Comparison of ENCODE assay signal across 11 cellular contexts in genomic region chr1:203311368-203312301, GRCh38. TPM values are rescaled to one million over a fixed set of nuclear protein-coding genes. Genes with fewer than 3 reads are reported as not detected.
A peak's percentile ranks its signal among the peaks of the same experiment; 100 is the strongest.
DNase-seq lines count a peak whose midpoint lies in the region; ATAC-seq, FAIRE-seq and TF ChIP-seq lines count a peak whose summit lies in the region.
"Had no signal": no experiment of that assay in that cellular context is flagged by ENCODE, and none has a peak within 500 bp of the region (broad histone marks: within the 10 kb centered on the region; RNA-seq: fewer than 3 reads in every experiment).

No MANE protein-coding gene starts in this region.

- no peak for DNase-seq in activated naive CD4-positive, alpha-beta T cell treated with anti-CD3 and anti-CD28 coated beads, Interleukin-2, amount 50 U/mL, for 16 hours
- DNase-seq in OCI-M2 (lab: John Stamatoyannopoulos, UW; ENCODE audit: unreplicated experiment) (peak; percentile 62), H54 (ENCODE audit: insufficient read length, low spot score) (no peak), DMS79 treated with DMSO at 0.1 percent for 48 hours (lab: John Stamatoyannopoulos, UW) (no peak), nucleus accumbens (lab: John Stamatoyannopoulos, UW) (no peak)
- no peak for DNase-seq in effector memory CD8-positive, alpha-beta T cell
- DNase-seq: aorta; effector CD8-positive, alpha-beta T cell had no signal

- peak overlapping the region; percentile 60 for H3K4me3 ChIP-seq in thymus (ENCODE audit: low read length)

- no peaks in the 10 kb centered on the region for H3K27me3 ChIP-seq in thymus (ENCODE audit: control insufficient read depth, insufficient read depth)

- no peaks in the 10 kb centered on the region for H3K9me3 Mint-ChIP-seq in activated naive CD4-positive, alpha-beta T cell treated with anti-CD3 and anti-CD28 coated beads, Interleukin-2, amount 50 U/mL, for 24 hours
- H3K9me3 Mint-ChIP-seq in effector memory CD8-positive, alpha-beta T cell: no peaks in the 10 kb centered on the region

- H3K27me3 Mint-ChIP-seq in activated naive CD4-positive, alpha-beta T cell treated with anti-CD3 and anti-CD28 coated beads, Interleukin-2, amount 50 U/mL, for 24 hours: no peaks in the 10 kb centered on the region
- H3K27me3 Mint-ChIP-seq in effector memory CD8-positive, alpha-beta T cell: no peaks in the 10 kb centered on the region

- no peaks in the 10 kb centered on the region for H3K9me3 ChIP-seq in thymus (ENCODE audit: control insufficient read depth)

- peaks cover 53% of the 10 kb centered on the region for H3K36me3 ChIP-seq in thymus (ENCODE audit: control insufficient read depth, insufficient read depth)

- FAIRE-seq in H54 (lab: Jason Lieb, UNC): no peak

- peak overlapping the region; percentile 76 for H3K27ac ChIP-seq in thymus (ENCODE audit: low read depth)

- H3K27ac Mint-ChIP-seq in activated naive CD4-positive, alpha-beta T cell treated with anti-CD3 and anti-CD28 coated beads, Interleukin-2, amount 50 U/mL, for 24 hours: peak overlapping the region; percentile 57
- peak overlapping the region; percentile 19 to 82 for H3K27ac Mint-ChIP-seq in effector memory CD8-positive, alpha-beta T cell

- peak overlapping the region; percentile 97 for H3K4me3 Mint-ChIP-seq in activated naive CD4-positive, alpha-beta T cell treated with anti-CD3 and anti-CD28 coated beads, Interleukin-2, amount 50 U/mL, for 24 hours
- no peak overlapping the region for H3K4me3 Mint-ChIP-seq in effector memory CD8-positive, alpha-beta T cell

- peaks cover 34% of the 10 kb centered on the region for H3K4me1 ChIP-seq in thymus (ENCODE audit: control insufficient read depth, insufficient read depth, low read length)

- H3K36me3 Mint-ChIP-seq in activated naive CD4-positive, alpha-beta T cell treated with anti-CD3 and anti-CD28 coated beads, Interleukin-2, amount 50 U/mL, for 24 hours: peaks cover 33% of the 10 kb centered on the region
- peaks cover 65% of the 10 kb centered on the region for H3K36me3 Mint-ChIP-seq in effector memory CD8-positive, alpha-beta T cell (ENCODE audit: insufficient read depth)

- peaks cover 57% of the 10 kb centered on the region for H3K4me1 Mint-ChIP-seq in activated naive CD4-positive, alpha-beta T cell treated with anti-CD3 and anti-CD28 coated beads, Interleukin-2, amount 50 U/mL, for 24 hours
- H3K4me1 Mint-ChIP-seq in effector memory CD8-positive, alpha-beta T cell (ENCODE audit: low read depth in 2 of 2): peaks cover 44 to 45% of the 10 kb centered on the region in 2 donors

- TF ChIP-seq POLR2A in H54 (IDR thresholded peaks at IDR 0.05; ENCODE audit: low read depth, low read length): no peak

- WGBS in thymus: 91% methylated on average over 3 of the region's 3 CpGs

- no peak for ATAC-seq in effector memory CD8-positive, alpha-beta T cell (replicated peaks)

RNA-seq across cellular contexts. Expression of gene BTG2, which starts 6.3 kb away (rescaled TPM):
- 171 TPM for polyA plus RNA-seq in thymus

RNA-seq across cellular contexts. Expression of gene FMOD, which starts 39.3 kb away (rescaled TPM):
- 7.5 TPM for polyA plus RNA-seq in thymus
- polyA plus RNA-seq: neural cell had no signal
